In genomic region chr7:36887969-36888368, GRCh38 we compare ENCODE assay signal across 17 cellular contexts.
A peak's percentile ranks its signal among the peaks of the same experiment; 100 is the strongest.
DNase-seq lines count a peak whose midpoint lies in the region; ATAC-seq and TF ChIP-seq lines count a peak whose summit lies in the region.
"Had no signal": no experiment of that assay in that cellular context is flagged by ENCODE, and none has a peak within 500 bp of the region (broad histone marks: within the 10 kb centered on the region; RNA-seq: fewer than 3 reads in every experiment).

No MANE protein-coding gene starts in this region.

- H3K79me2 ChIP-seq in SK-N-SH (ENCODE audit: insufficient read depth): no peaks in the 10 kb centered on the region
- no peaks in the 10 kb centered on the region for H3K79me2 ChIP-seq in neural progenitor cell (ENCODE audit: low read depth)

- TF ChIP-seq POLR2A in right lobe of liver (IDR thresholded peaks at IDR 0.05) (no peak), esophagus squamous epithelium (IDR thresholded peaks at IDR 0.05) (no peak), upper lobe of left lung (IDR thresholded peaks at IDR 0.05) (no peak)

- peak; percentile 46 for TF ChIP-seq RAD21 in SK-N-SH (IDR thresholded peaks at IDR 0.05; ENCODE audit: low read length)

- H3K9me3 Mint-ChIP-seq in neural progenitor cell: no peaks in the 10 kb centered on the region
- H3K9me3 Mint-ChIP-seq: IgD-negative memory B cell had no signal

- H3F3A ChIP-seq in SK-N-SH (replicated peaks; ENCODE audit: insufficient read depth): no peaks in the 10 kb centered on the region
- no peaks in the 10 kb centered on the region for H3F3A ChIP-seq in neural progenitor cell (ENCODE audit: low read depth)

- H3K9ac ChIP-seq in SK-N-SH (no peak overlapping the region), neural progenitor cell (no peak overlapping the region)
- H3K9ac ChIP-seq: GM23248 had no signal

- no peaks in the 10 kb centered on the region for H4K20me1 ChIP-seq in SK-N-SH (ENCODE audit: insufficient read depth)
- no peaks in the 10 kb centered on the region for H4K20me1 ChIP-seq in neural progenitor cell (ENCODE audit: low read depth)

- intact Hi-C loops in right lobe of liver (cut with DNase I): no loop called here
- intact Hi-C loops in esophagus squamous epithelium (cut with DNase I): no loop called here

- no peak overlapping the region for H3K27ac Mint-ChIP-seq in neural progenitor cell

- TF ChIP-seq EP300 in SK-N-SH (IDR thresholded peaks at IDR 0.05; ENCODE audit: borderline replicate concordance in 1 of 2, low read depth in 1 of 2, low read length in 1 of 2): peak in 1 of 2 experiments; percentile 95; a peak in 2 of 4 replicates
- no peak for TF ChIP-seq EP300 in upper lobe of left lung (IDR thresholded peaks at IDR 0.05)

- H2AFZ ChIP-seq in SK-N-SH (ENCODE audit: low read depth) (no peak overlapping the region), neural progenitor cell (replicated peaks) (no peak overlapping the region)
- H2AFZ ChIP-seq: GM23248 had no signal

- H3K9me2 ChIP-seq in SK-N-SH: no peaks in the 10 kb centered on the region

- no peak for TF ChIP-seq CTCF in SK-N-SH (IDR thresholded peaks at IDR 0.05)
- TF ChIP-seq CTCF in right lobe of liver (IDR thresholded peaks at IDR 0.05): no peak
- TF ChIP-seq CTCF in esophagus squamous epithelium (IDR thresholded peaks at IDR 0.05): no peak
- TF ChIP-seq CTCF in upper lobe of left lung (IDR thresholded peaks at IDR 0.05): no peak
- no peak for TF ChIP-seq CTCF in neural progenitor cell (IDR thresholded peaks at IDR 0.05)

- peak; percentile 58 for DNase-seq in SK-N-SH
- peak; percentile 47 for DNase-seq in cerebellar cortex (ENCODE audit: low spot score)
- no peak for DNase-seq in right lobe of liver
- no peak for DNase-seq in esophagus squamous epithelium (lab: John Stamatoyannopoulos, UW)
- no peak for DNase-seq in upper lobe of left lung
- no peak for DNase-seq in neural progenitor cell (ENCODE audit: low spot score)
- DNase-seq: ACHN; BE2C; C1 segment of cervical spinal cord; Caco-2; CD4-positive, CD25-positive, alpha-beta regulatory T cell; GDM1; GM23248 had no signal

- H3K36me3 Mint-ChIP-seq in neural progenitor cell: no peaks in the 10 kb centered on the region

- H3K27ac ChIP-seq in SK-N-SH (ENCODE audit: low read depth in 2 of 2, low read length in 1 of 2): peak overlapping the region in 1 of 2 experiments; percentile 91; a peak in 2 of 4 replicates
- H3K27ac ChIP-seq in right lobe of liver: peak overlapping the region in 1 of 3 donors; percentile 55
- no peak overlapping the region for H3K27ac ChIP-seq in esophagus squamous epithelium
- no peak overlapping the region for H3K27ac ChIP-seq in upper lobe of left lung
- no peak overlapping the region for H3K27ac ChIP-seq in neural progenitor cell
- H3K27ac ChIP-seq: GM23248, HL-60 had no signal

- CTCF ChIA-PET in SK-N-SH (lab: Yijun Ruan, JAX): interaction anchor here (0.5 to 8.4 kb wide), 12 partner anchors 12 to 487 kb away, joined by 3 to 32 read pairs (median 4); no protein-coding TSS in a partner anchor

- POLR2A ChIA-PET in SK-N-SH (lab: Yijun Ruan, JAX): interaction anchor here (0.5 to 1.0 kb wide), 2 partner anchors 92 to 97 kb away, joined by 3 read pairs; no protein-coding TSS in a partner anchor

- H3K4me1 Mint-ChIP-seq in neural progenitor cell: no peaks in the 10 kb centered on the region

- no peaks in the 10 kb centered on the region for H3K9me3 ChIP-seq in SK-N-SH
- H3K9me3 ChIP-seq in right lobe of liver: no peaks in the 10 kb centered on the region
- no peaks in the 10 kb centered on the region for H3K9me3 ChIP-seq in esophagus squamous epithelium
- H3K9me3 ChIP-seq in upper lobe of left lung: no peaks in the 10 kb centered on the region
- H3K9me3 ChIP-seq in neural progenitor cell (ENCODE audit: low read depth): no peaks in the 10 kb centered on the region
- H3K9me3 ChIP-seq: BE2C, Caco-2, HAP-1 had no signal

- H3K4me3 ChIP-seq in SK-N-SH (ENCODE audit: low read depth in 2 of 2, low read length in 1 of 2) (no peak overlapping the region), right lobe of liver (no peak overlapping the region), esophagus squamous epithelium (no peak overlapping the region), upper lobe of left lung (no peak overlapping the region), neural progenitor cell (no peak overlapping the region)
- H3K4me3 ChIP-seq: GM23248, HAP-1 had no signal

- no peak overlapping the region for H3K4me2 ChIP-seq in SK-N-SH
- no peak overlapping the region for H3K4me2 ChIP-seq in neural progenitor cell

- H3K4me3 Mint-ChIP-seq in neural progenitor cell: no peak overlapping the region
- H3K4me3 Mint-ChIP-seq: CD4-positive, CD25-positive, alpha-beta regulatory T cell; IgD-negative memory B cell had no signal

- H3K27me3 ChIP-seq in SK-N-SH (ENCODE audit: insufficient read depth): no peaks in the 10 kb centered on the region
- no peaks in the 10 kb centered on the region for H3K27me3 ChIP-seq in right lobe of liver
- H3K27me3 ChIP-seq in esophagus squamous epithelium: no peaks in the 10 kb centered on the region
- no peaks in the 10 kb centered on the region for H3K27me3 ChIP-seq in upper lobe of left lung
- no peaks in the 10 kb centered on the region for H3K27me3 ChIP-seq in neural progenitor cell
- H3K27me3 ChIP-seq: BE2C had no signal

- 3% methylated on average over 2 of the region's 2 CpGs for WGBS in SK-N-SH (ENCODE audit: low lambda C conversion rate)
- 20% methylated on average over 2 of the region's 2 CpGs for WGBS in right lobe of liver (ENCODE audit: insufficient coverage, low coverage, low lambda C conversion rate, missing lambda C conversion rate)
- 77 to 82% methylated on average over 2 of the region's 2 CpGs for WGBS in esophagus squamous epithelium, 2 donors
- 69 to 74% methylated on average over 2 of the region's 2 CpGs for WGBS in upper lobe of left lung, 2 donors

- H3K4me1 ChIP-seq in SK-N-SH (ENCODE audit: control insufficient read depth in 1 of 2, insufficient read depth in 2 of 2, low read depth in 1 of 2, low read length in 1 of 2) (peaks cover 0 to 45% of the 10 kb centered on the region in 2 experiments; a peak in 2 of 4 replicates), right lobe of liver (peaks cover 0 to 23% (median 6%) of the 10 kb centered on the region in 4 donors), esophagus squamous epithelium (peaks cover 0 to 5% (median 0%) of the 10 kb centered on the region in 3 donors), upper lobe of left lung (no peaks in the 10 kb centered on the region), neural progenitor cell (peaks cover 9% of the 10 kb centered on the region)
- H3K4me1 ChIP-seq: Caco-2, HAP-1 had no signal

- H3K36me3 ChIP-seq in SK-N-SH (replicated peaks in 1 of 2; ENCODE audit: control insufficient read depth in 1 of 2, insufficient read depth in 2 of 2, low read length in 1 of 2) (no peaks in the 10 kb centered on the region), right lobe of liver (no peaks in the 10 kb centered on the region), esophagus squamous epithelium (peaks cover 0 to 25% (median 0%) of the 10 kb centered on the region in 3 donors), upper lobe of left lung (peaks cover 0 to 23% (median 5%) of the 10 kb centered on the region in 4 donors), neural progenitor cell (no peaks in the 10 kb centered on the region)
- H3K36me3 ChIP-seq: BE2C, HAP-1 had no signal

- ATAC-seq in right lobe of liver (peak; percentile 91 to 95 (median 92)), upper lobe of left lung (ENCODE audit: low FRiP score in 2 of 2) (no peak), HG03432 (IDR thresholded peaks at IDR 0.05; ENCODE audit: unreplicated experiment) (no peak)

- no peaks in the 10 kb centered on the region for H3K27me3 Mint-ChIP-seq in neural progenitor cell (ENCODE audit: insufficient read depth, low read depth)
- H3K27me3 Mint-ChIP-seq: CD4-positive, CD25-positive, alpha-beta regulatory T cell; IgD-negative memory B cell had no signal

TF ChIP-seq in SK-N-SH, 30 proteins besides CTCF, POLR2A, EP300 and RAD21:
- TF ChIP-seq FOXM1 (IDR thresholded peaks at IDR 0.05; ENCODE audit: low read depth): no peak
- TF ChIP-seq RFX5 (IDR thresholded peaks at IDR 0.05; ENCODE audit: low read length): no peak
- no peak for TF ChIP-seq MAX (IDR thresholded peaks at IDR 0.05; ENCODE audit: low read depth)
- TF ChIP-seq FOXJ3 (CRISPR knock-in tag; IDR thresholded peaks at IDR 0.05): peak; percentile 95
- TF ChIP-seq EZH2phosphoT487 (IDR thresholded peaks at IDR 0.05; ENCODE audit: borderline replicate concordance, low read depth): no peak
- TF ChIP-seq RCOR1 (IDR thresholded peaks at IDR 0.05; ENCODE audit: low read length): peak; percentile 94
- TF ChIP-seq JUND (IDR thresholded peaks at IDR 0.05): 0 out of 2 replicates have a peak, but pooled peaks have one; percentile 11
- peak; percentile 99 for TF ChIP-seq GATA2 (CRISPR knock-in tag; IDR thresholded peaks at IDR 0.05)
- TF ChIP-seq TEAD4 (IDR thresholded peaks at IDR 0.05; ENCODE audit: borderline replicate concordance, insufficient read depth): peak; percentile 63; the same call in 1 of the 2 replicates
- peak; percentile 72; the same call in 1 of the 2 replicates for TF ChIP-seq MXI1 (IDR thresholded peaks at IDR 0.05; ENCODE audit: low read depth, low read length)
- TF ChIP-seq CHD2 (IDR thresholded peaks at IDR 0.05; ENCODE audit: low read length, partially characterized antibody): peak; percentile 88
- peak; percentile 44 for TF ChIP-seq TCF12 (IDR thresholded peaks at IDR 0.05)

Comparison
In these comparisons a context has a peak if more than half of its experiments do, and no peak if none do; other contexts are left out.
1. DNase-seq: peak in SK-N-SH (single experiment) and cerebellar cortex (single experiment); none in right lobe of liver (0 of 3), esophagus squamous epithelium (single experiment), upper lobe of left lung (0 of 2) and neural progenitor cell (single experiment).
2. ATAC-seq: peak in right lobe of liver (4 of 4); none in upper lobe of left lung (0 of 2) and HG03432 (single experiment).